Comparison of ENCODE assay signal across 21 cellular contexts in genomic region chr16:31870809-31871208, GRCh38. TPM values are rescaled to one million over a fixed set of nuclear protein-coding genes. Genes with fewer than 3 reads are reported as not detected.
DNase-seq lines count a peak whose midpoint lies in the region; ATAC-seq and TF ChIP-seq lines count a peak whose summit lies in the region.
"Had no signal": no experiment of that assay in that cellular context is flagged by ENCODE, and none has a peak within 500 bp of the region (broad histone marks: within the 10 kb centered on the region; RNA-seq: fewer than 3 reads in every experiment).

No MANE protein-coding gene starts in this region.

- H3K9me3 ChIP-seq in DOHH2 (ENCODE audit: control insufficient read depth, insufficient read depth, low read length): peaks cover 4% of the 10 kb centered on the region; the same call in 1 of the 2 replicates
- H3K9me3 ChIP-seq: gastroesophageal sphincter had no signal

- peak; percentile 9 for ATAC-seq in activated CD4-positive, alpha-beta T cell treated with anti-CD3 and anti-CD28 coated beads for 36 hours
- ATAC-seq in memory B cell (ENCODE audit: low read depth) (no peak), HG03378 (IDR thresholded peaks at IDR 0.05; ENCODE audit: unreplicated experiment) (no peak)
- ATAC-seq: activated CD4-positive, CD25-positive, alpha-beta regulatory T cell treated with anti-CD3 and anti-CD28 coated beads, Interleukin-2, amount 50 U/mL, for 24 hours; gastroesophageal sphincter had no signal

- peaks cover 3% of the 10 kb centered on the region; the same call in 1 of the 2 replicates for H3K27me3 ChIP-seq in DOHH2 (ENCODE audit: control insufficient read depth, low read length)
- H3K27me3 ChIP-seq: gastroesophageal sphincter had no signal

- no peak overlapping the region for H3K4me3 ChIP-seq in DOHH2 (ENCODE audit: low read length)
- H3K4me3 ChIP-seq: gastroesophageal sphincter had no signal

- H3K36me3 Mint-ChIP-seq in activated CD4-positive, alpha-beta T cell treated with anti-CD3 and anti-CD28 coated beads for 36 hours (ENCODE audit: low read depth): peaks cover 21% of the 10 kb centered on the region
- H3K36me3 Mint-ChIP-seq in activated T-helper 1 cell treated with anti-CD3 and anti-CD28 coated beads, Interleukin-12 subunit alpha, Interleukin-12 subunit beta, Interleukin-2, Interleukin-4 antibody, amounts not matched to agents 30 ng/mL and 10 ng/mL and 1 ng/mL, durations not matched to agents 14 hours and 24 hours and 36 hours (ENCODE audit: low read depth): peaks cover 21% of the 10 kb centered on the region
- peaks cover under 1% of the 10 kb centered on the region for H3K36me3 Mint-ChIP-seq in memory B cell

- no peak for TF ChIP-seq CTCF in DOHH2 (IDR thresholded peaks at IDR 0.05; ENCODE audit: low read depth, low read length, poor library complexity, severe bottlenecking)

- 0 out of 2 replicates have a peak, but pooled peaks cover 6% of the 10 kb centered on the region for H4K20me1 ChIP-seq in DOHH2 (ENCODE audit: control insufficient read depth, insufficient read depth, low read depth, low read length)

- no peaks in the 10 kb centered on the region for H3K9me2 ChIP-seq in DOHH2 (replicated peaks; ENCODE audit: control insufficient read depth, low read length)

- DNase-seq in activated CD4-positive, alpha-beta T cell treated with anti-CD3 and anti-CD28 coated beads for 36 hours: no peak
- no peak for DNase-seq in activated CD4-positive, alpha-beta T cell treated with anti-CD3 and anti-CD28 coated beads, Interleukin-2, amount 50 U/mL, for 4 hours
- DNase-seq in activated T-helper 1 cell treated with anti-CD3 and anti-CD28 coated beads, Interleukin-12 subunit alpha, Interleukin-12 subunit beta, Interleukin-2, Interleukin-4 antibody, amounts not matched to agents 30 ng/mL and 10 ng/mL and 1 ng/mL, durations not matched to agents 14 hours and 24 hours and 36 hours (ENCODE audit: low spot score): no peak
- DNase-seq in memory B cell (ENCODE audit: low spot score in 2 of 2): no peak
- DNase-seq in stimulated activated naive CD4-positive, alpha-beta T cell (lab: John Stamatoyannopoulos, UW): no peak
- DNase-seq in DMS 273 treated with DMSO at 0.1 percent for 48 hours (lab: John Stamatoyannopoulos, UW): no peak
- DNase-seq: AML-193, erythroblast, GF-D8, HCEC 1CT, mammary epithelial cell, NCI-H1694, NCI-H345, nephron progenitor cell, substantia nigra, T1000 had no signal

- CTCF ChIA-PET in activated CD4-positive, alpha-beta T cell treated with anti-CD3 and anti-CD28 coated beads for 36 hours (lab: Charles Lee): interaction anchor here (3.5 kb wide), 1 partner anchor 10 kb away, joined by 17 read pairs; no protein-coding TSS in a partner anchor

- H3F3A ChIP-seq in DOHH2 (ENCODE audit: control insufficient read depth, insufficient read depth): peaks cover 14% of the 10 kb centered on the region

- H3K9me3 Mint-ChIP-seq in activated CD4-positive, alpha-beta T cell treated with anti-CD3 and anti-CD28 coated beads for 36 hours (ENCODE audit: low read depth): no peaks in the 10 kb centered on the region
- H3K9me3 Mint-ChIP-seq in activated T-helper 1 cell treated with anti-CD3 and anti-CD28 coated beads, Interleukin-12 subunit alpha, Interleukin-12 subunit beta, Interleukin-2, Interleukin-4 antibody, amounts not matched to agents 30 ng/mL and 10 ng/mL and 1 ng/mL, durations not matched to agents 14 hours and 24 hours and 36 hours: peaks cover 7% of the 10 kb centered on the region
- no peaks in the 10 kb centered on the region for H3K9me3 Mint-ChIP-seq in memory B cell

- no peaks in the 10 kb centered on the region for H3K27me3 Mint-ChIP-seq in activated CD4-positive, alpha-beta T cell treated with anti-CD3 and anti-CD28 coated beads for 36 hours
- peaks cover 2% of the 10 kb centered on the region for H3K27me3 Mint-ChIP-seq in activated T-helper 1 cell treated with anti-CD3 and anti-CD28 coated beads, Interleukin-12 subunit alpha, Interleukin-12 subunit beta, Interleukin-2, Interleukin-4 antibody, amounts not matched to agents 30 ng/mL and 10 ng/mL and 1 ng/mL, durations not matched to agents 14 hours and 24 hours and 36 hours (ENCODE audit: insufficient read depth)
- no peaks in the 10 kb centered on the region for H3K27me3 Mint-ChIP-seq in memory B cell

- intact Hi-C loops in activated CD4-positive, alpha-beta T cell treated with anti-CD3 and anti-CD28 coated beads for 36 hours (cut with DNase I, micrococcal nuclease): loop anchor here in 1 of 2 experiments (5.0 to 10.0 kb wide), 2 partner anchors 764 to 946 kb away; partner anchors contain the start of genes BCKDK and FBXL19
- intact Hi-C loops in activated T-helper 1 cell treated with anti-CD3 and anti-CD28 coated beads, Interleukin-12 subunit alpha, Interleukin-12 subunit beta, Interleukin-2, Interleukin-4 antibody, amounts not matched to agents 30 ng/mL and 10 ng/mL and 1 ng/mL, durations not matched to agents 14 hours and 24 hours and 36 hours (cut with micrococcal nuclease): no loop called here

- H3K79me2 ChIP-seq in DOHH2 (ENCODE audit: control insufficient read depth, low read length): peaks cover 25% of the 10 kb centered on the region

- 0 out of 2 replicates have a peak overlapping the region, but pooled peaks have one; percentile 79 for H3K4me2 ChIP-seq in DOHH2 (ENCODE audit: low read length)

- peaks cover 45% of the 10 kb centered on the region for H3K4me1 ChIP-seq in DOHH2 (ENCODE audit: control insufficient read depth, low read length)

- H3K27ac ChIP-seq in DOHH2 (ENCODE audit: low read depth, low read length): no peak overlapping the region
- H3K27ac ChIP-seq: 22Rv1, gastroesophageal sphincter had no signal

- H3K4me1 Mint-ChIP-seq in activated CD4-positive, alpha-beta T cell treated with anti-CD3 and anti-CD28 coated beads for 36 hours: peaks cover 52% of the 10 kb centered on the region
- peaks cover 71% of the 10 kb centered on the region for H3K4me1 Mint-ChIP-seq in activated T-helper 1 cell treated with anti-CD3 and anti-CD28 coated beads, Interleukin-12 subunit alpha, Interleukin-12 subunit beta, Interleukin-2, Interleukin-4 antibody, amounts not matched to agents 30 ng/mL and 10 ng/mL and 1 ng/mL, durations not matched to agents 14 hours and 24 hours and 36 hours (ENCODE audit: low read depth)
- peaks cover 35% of the 10 kb centered on the region for H3K4me1 Mint-ChIP-seq in memory B cell

- H3K36me3 ChIP-seq in DOHH2 (ENCODE audit: control insufficient read depth, low read length): peaks cover 19% of the 10 kb centered on the region
- H3K36me3 ChIP-seq: gastroesophageal sphincter had no signal

- POLR2A ChIA-PET in activated CD4-positive, alpha-beta T cell treated with anti-CD3 and anti-CD28 coated beads for 36 hours (lab: Charles Lee): no interaction called here

- peak overlapping the region; percentile 50 for H3K4me3 Mint-ChIP-seq in activated CD4-positive, alpha-beta T cell treated with anti-CD3 and anti-CD28 coated beads for 36 hours
- H3K4me3 Mint-ChIP-seq in activated T-helper 1 cell treated with anti-CD3 and anti-CD28 coated beads, Interleukin-12 subunit alpha, Interleukin-12 subunit beta, Interleukin-2, Interleukin-4 antibody, amounts not matched to agents 30 ng/mL and 10 ng/mL and 1 ng/mL, durations not matched to agents 14 hours and 24 hours and 36 hours: peak overlapping the region; percentile 47
- no peak overlapping the region for H3K4me3 Mint-ChIP-seq in memory B cell
- H3K4me3 Mint-ChIP-seq: nephron progenitor cell had no signal

- H3K27ac Mint-ChIP-seq in activated CD4-positive, alpha-beta T cell treated with anti-CD3 and anti-CD28 coated beads for 36 hours: peak overlapping the region; percentile 92
- H3K27ac Mint-ChIP-seq in activated T-helper 1 cell treated with anti-CD3 and anti-CD28 coated beads, Interleukin-12 subunit alpha, Interleukin-12 subunit beta, Interleukin-2, Interleukin-4 antibody, amounts not matched to agents 30 ng/mL and 10 ng/mL and 1 ng/mL, durations not matched to agents 14 hours and 24 hours and 36 hours: peak overlapping the region; percentile 77
- H3K27ac Mint-ChIP-seq in memory B cell: peak overlapping the region; percentile 83
- H3K27ac Mint-ChIP-seq: nephron progenitor cell had no signal

RNA-seq across cellular contexts. Expression of gene ZNF267, which starts 2.8 kb away (rescaled TPM):
- 10 to 100 TPM; 61.9 to 64.9 TPM for total RNA-seq in activated CD4-positive, alpha-beta T cell treated with anti-CD3 and anti-CD28 coated beads for 36 hours
- 93.9 and 98.9 TPM in 2 replicates for total RNA-seq in activated T-helper 1 cell treated with anti-CD3 and anti-CD28 coated beads, Interleukin-12 subunit alpha, Interleukin-12 subunit beta, Interleukin-2, Interleukin-4 antibody, amounts not matched to agents 30 ng/mL and 10 ng/mL and 1 ng/mL, durations not matched to agents 14 hours and 24 hours and 36 hours
